2 cellular contexts compared by ENCODE assay signal in the genomic region with DNA sequence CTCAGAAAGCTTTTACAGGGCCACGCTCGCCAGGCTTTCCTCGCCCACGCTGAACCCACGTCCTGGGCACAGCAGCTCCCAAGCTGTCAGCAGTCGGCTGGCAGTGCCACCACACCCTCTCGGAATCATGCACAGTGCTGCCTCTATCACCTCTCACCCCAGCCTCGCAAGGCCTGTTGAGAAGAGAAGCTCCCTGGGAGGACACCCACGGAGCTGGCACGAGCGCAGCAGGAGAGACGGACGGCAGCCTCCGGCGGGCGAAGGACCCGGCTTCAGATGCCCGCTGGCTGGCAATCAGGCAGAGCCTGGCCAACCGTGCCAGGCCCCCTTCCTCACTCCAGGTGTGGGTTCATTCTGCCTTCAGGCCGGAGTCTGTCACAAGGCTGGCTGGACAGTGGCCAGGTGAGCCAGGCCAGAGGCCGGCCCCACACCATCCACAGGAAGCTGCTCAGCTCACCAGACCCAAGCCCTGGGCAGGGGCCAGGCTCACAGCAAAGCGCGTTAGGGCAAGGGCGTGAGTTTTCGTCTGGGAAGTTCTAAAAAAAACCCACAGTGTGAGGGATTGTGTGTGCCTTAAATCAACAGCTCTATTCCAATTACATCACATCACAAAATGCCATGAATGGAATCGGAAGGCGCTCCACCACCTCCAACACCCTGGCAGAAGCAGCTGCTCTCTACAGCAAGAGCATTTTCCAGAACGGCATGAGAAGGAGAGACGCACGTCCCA.
TF ChIP-seq lines count a peak whose summit lies in the region.

No MANE protein-coding gene starts in this region.

TF ChIP-seq in SK-N-SH, 30 proteins besides CTCF, POLR2A, EP300 and RAD21 (continued from another document):
- TF ChIP-seq, protein P1, sequence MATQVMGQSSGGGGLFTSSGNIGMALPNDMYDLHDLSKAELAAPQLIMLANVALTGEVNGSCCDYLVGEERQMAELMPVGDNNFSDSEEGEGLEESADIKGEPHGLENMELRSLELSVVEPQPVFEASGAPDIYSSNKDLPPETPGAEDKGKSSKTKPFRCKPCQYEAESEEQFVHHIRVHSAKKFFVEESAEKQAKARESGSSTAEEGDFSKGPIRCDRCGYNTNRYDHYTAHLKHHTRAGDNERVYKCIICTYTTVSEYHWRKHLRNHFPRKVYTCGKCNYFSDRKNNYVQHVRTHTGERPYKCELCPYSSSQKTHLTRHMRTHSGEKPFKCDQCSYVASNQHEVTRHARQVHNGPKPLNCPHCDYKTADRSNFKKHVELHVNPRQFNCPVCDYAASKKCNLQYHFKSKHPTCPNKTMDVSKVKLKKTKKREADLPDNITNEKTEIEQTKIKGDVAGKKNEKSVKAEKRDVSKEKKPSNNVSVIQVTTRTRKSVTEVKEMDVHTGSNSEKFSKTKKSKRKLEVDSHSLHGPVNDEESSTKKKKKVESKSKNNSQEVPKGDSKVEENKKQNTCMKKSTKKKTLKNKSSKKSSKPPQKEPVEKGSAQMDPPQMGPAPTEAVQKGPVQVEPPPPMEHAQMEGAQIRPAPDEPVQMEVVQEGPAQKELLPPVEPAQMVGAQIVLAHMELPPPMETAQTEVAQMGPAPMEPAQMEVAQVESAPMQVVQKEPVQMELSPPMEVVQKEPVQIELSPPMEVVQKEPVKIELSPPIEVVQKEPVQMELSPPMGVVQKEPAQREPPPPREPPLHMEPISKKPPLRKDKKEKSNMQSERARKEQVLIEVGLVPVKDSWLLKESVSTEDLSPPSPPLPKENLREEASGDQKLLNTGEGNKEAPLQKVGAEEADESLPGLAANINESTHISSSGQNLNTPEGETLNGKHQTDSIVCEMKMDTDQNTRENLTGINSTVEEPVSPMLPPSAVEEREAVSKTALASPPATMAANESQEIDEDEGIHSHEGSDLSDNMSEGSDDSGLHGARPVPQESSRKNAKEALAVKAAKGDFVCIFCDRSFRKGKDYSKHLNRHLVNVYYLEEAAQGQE (IDR thresholded peaks at IDR 0.05; ENCODE audit: low read depth, low read length), result no peak

TF ChIP-seq in SK-N-SH treated with all-trans-retinoic acid at 6 μM for 48 hours, 23 proteins besides CTCF, POLR2A, EP300 and RAD21 (continued from another document):
- TF ChIP-seq, protein P2, sequence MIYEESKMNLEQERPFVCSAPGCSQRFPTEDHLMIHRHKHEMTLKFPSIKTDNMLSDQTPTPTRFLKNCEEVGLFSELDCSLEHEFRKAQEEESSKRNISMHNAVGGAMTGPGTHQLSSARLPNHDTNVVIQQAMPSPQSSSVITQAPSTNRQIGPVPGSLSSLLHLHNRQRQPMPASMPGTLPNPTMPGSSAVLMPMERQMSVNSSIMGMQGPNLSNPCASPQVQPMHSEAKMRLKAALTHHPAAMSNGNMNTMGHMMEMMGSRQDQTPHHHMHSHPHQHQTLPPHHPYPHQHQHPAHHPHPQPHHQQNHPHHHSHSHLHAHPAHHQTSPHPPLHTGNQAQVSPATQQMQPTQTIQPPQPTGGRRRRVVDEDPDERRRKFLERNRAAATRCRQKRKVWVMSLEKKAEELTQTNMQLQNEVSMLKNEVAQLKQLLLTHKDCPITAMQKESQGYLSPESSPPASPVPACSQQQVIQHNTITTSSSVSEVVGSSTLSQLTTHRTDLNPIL (CRISPR knock-in tag; IDR thresholded peaks at IDR 0.05; ENCODE audit: low read depth), result no peak
- no peak for TF ChIP-seq GLIS3 (CRISPR knock-in tag; IDR thresholded peaks at IDR 0.05)
- TF ChIP-seq ARNTL (CRISPR knock-in tag; IDR thresholded peaks at IDR 0.05; ENCODE audit: borderline replicate concordance, low read depth), result no peak
- no peak for TF ChIP-seq ESRRG (CRISPR knock-in tag; IDR thresholded peaks at IDR 0.05)
- TF ChIP-seq, protein P3, sequence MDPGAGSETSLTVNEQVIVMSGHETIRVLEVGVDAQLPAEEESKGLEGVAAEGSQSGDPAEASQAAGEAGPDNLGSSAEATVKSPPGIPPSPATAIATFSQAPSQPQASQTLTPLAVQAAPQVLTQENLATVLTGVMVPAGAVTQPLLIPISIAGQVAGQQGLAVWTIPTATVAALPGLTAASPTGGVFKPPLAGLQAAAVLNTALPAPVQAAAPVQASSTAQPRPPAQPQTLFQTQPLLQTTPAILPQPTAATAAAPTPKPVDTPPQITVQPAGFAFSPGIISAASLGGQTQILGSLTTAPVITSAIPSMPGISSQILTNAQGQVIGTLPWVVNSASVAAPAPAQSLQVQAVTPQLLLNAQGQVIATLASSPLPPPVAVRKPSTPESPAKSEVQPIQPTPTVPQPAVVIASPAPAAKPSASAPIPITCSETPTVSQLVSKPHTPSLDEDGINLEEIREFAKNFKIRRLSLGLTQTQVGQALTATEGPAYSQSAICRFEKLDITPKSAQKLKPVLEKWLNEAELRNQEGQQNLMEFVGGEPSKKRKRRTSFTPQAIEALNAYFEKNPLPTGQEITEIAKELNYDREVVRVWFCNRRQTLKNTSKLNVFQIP (CRISPR knock-in tag; IDR thresholded peaks at IDR 0.05; ENCODE audit: borderline replicate concordance, low read depth), result no peak
